In the genomic region with DNA sequence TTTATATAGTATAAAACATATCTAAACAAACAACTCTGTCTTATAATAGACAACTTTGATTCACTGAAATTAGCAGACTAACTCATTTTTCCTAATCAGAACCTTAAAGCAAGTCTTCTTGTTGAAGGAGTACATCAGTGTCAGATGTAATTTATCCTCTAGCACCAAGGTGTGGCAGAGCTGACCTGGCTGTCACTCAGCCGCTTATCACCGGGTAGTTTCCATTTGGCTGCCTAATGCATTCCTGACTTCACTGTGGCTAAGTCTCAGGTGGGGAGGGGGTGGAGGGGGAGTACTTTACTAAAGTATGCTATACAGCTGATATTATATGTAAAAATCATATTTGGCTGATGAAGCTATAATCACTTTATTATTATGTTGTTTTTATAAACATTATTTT, we compare ENCODE assay signal across 13 cellular contexts.
DNase-seq lines count a peak whose midpoint lies in the region; ATAC-seq, FAIRE-seq and TF ChIP-seq lines count a peak whose summit lies in the region.
"Had no signal": no experiment of that assay in that cellular context is flagged by ENCODE, and none has a peak within 500 bp of the region (broad histone marks: within the 10 kb centered on the region; RNA-seq: fewer than 3 reads in every experiment).

No MANE protein-coding gene starts in this region.

- no peaks in the 10 kb centered on the region for H3K9me1 ChIP-seq in K562 (ENCODE audit: control insufficient read depth, insufficient read depth, low read length)

- no peak for TF ChIP-seq POLR2A in K562 (conservative IDR thresholded peaks at IDR 0.05)

- H3K4me1 Mint-ChIP-seq in naive thymus-derived CD8-positive, alpha-beta T cell, result peaks cover 12 to 62% (median 49%) of the 10 kb centered on the region in 4 donors

- H3F3A ChIP-seq in SK-N-SH (replicated peaks; ENCODE audit: insufficient read depth), result peaks cover 16% of the 10 kb centered on the region

- H3K4me2 ChIP-seq in SK-N-SH (peak overlapping the region; percentile 19), K562 (ENCODE audit: insufficient read depth, low read length) (no peak overlapping the region)

- no peak for TF ChIP-seq CTCF in SK-N-SH (IDR thresholded peaks at IDR 0.05)
- no peak for TF ChIP-seq CTCF in K562 (IDR thresholded peaks at IDR 0.05 in 2 of 3, conservative IDR thresholded peaks at IDR 0.05 in 1 of 3; ENCODE audit: insufficient read depth in 2 of 3, low read depth in 1 of 3, low read length in 3 of 3)

- H3K9ac ChIP-seq in SK-N-SH, result no peak overlapping the region
- no peak overlapping the region for H3K9ac ChIP-seq in K562 (ENCODE audit: insufficient read depth in 1 of 2, low read depth in 2 of 2, low read length in 2 of 2)

- no peaks in the 10 kb centered on the region for H3K27me3 Mint-ChIP-seq in naive thymus-derived CD8-positive, alpha-beta T cell
- H3K27me3 Mint-ChIP-seq: activated B cell treated with CpG ODN at 0.5 μM for 24 hours; central memory CD8-positive, alpha-beta T cell had no signal

- H3K27me3 ChIP-seq in SK-N-SH (ENCODE audit: insufficient read depth), result no peaks in the 10 kb centered on the region
- no peaks in the 10 kb centered on the region for H3K27me3 ChIP-seq in K562 (ENCODE audit: control insufficient read depth in 2 of 2, insufficient read depth in 2 of 2, low read length in 2 of 2)
- no peaks in the 10 kb centered on the region for H3K27me3 ChIP-seq in H7 (ENCODE audit: control insufficient read depth, insufficient read depth, low read length)

- CTCF ChIA-PET in SK-N-SH (lab: Yijun Ruan, JAX), result interaction anchor here (0.6 to 1.2 kb wide), 2 partner anchors 56 to 270 kb away, joined by 3 read pairs; no protein-coding TSS in a partner anchor
- CTCF ChIA-PET in K562 (lab: Yijun Ruan, JAX; ENCODE audit: low intra/inter-chr PET ratio), result no interaction called here

- peaks cover 0 to 10% (median 0%) of the 10 kb centered on the region in 3 donors for H3K36me3 Mint-ChIP-seq in naive thymus-derived CD8-positive, alpha-beta T cell

- no peak for TF ChIP-seq RAD21 in SK-N-SH (IDR thresholded peaks at IDR 0.05; ENCODE audit: low read length)
- TF ChIP-seq RAD21 in K562 (CRISPR knock-in tag; conservative IDR thresholded peaks at IDR 0.05 in 1 of 2, IDR thresholded peaks at IDR 0.05 in 1 of 2), result no peak

- no peaks in the 10 kb centered on the region for H4K20me1 ChIP-seq in SK-N-SH (ENCODE audit: insufficient read depth)
- no peaks in the 10 kb centered on the region for H4K20me1 ChIP-seq in K562 (replicated peaks; ENCODE audit: control insufficient read depth, insufficient read depth, low read length)

- FAIRE-seq in K562 (lab: Jason Lieb, UNC), result no peak

- intact Hi-C loops in K562 (cut with micrococcal nuclease), result no loop called here

- no peak for ATAC-seq in SK-N-SH treated with all-trans-retinoic acid at 6 μM for 48 hours
- 0 out of 3 replicates have a peak, but pooled peaks have one; percentile 29 for ATAC-seq in K562
- peak in 1 of 2 donors; percentile 26 for ATAC-seq in naive thymus-derived CD8-positive, alpha-beta T cell

- DNase-seq in SK-N-SH (no peak), HuH-7.5 (ENCODE audit: low spot score) (peak; percentile 15), K562 (ENCODE audit: extremely low read depth in 1 of 4, low spot score in 3 of 4) (peak in 1 of 4 experiments; percentile 14), NCI-H2227 treated with DMSO at 0.1 percent for 48 hours (lab: John Stamatoyannopoulos, UW) (no peak), H7 (no peak), activated T-cell treated with anti-CD3 and anti-CD28 coated beads for 4 hours (no peak)
- no peak for DNase-seq in naive thymus-derived CD8-positive, alpha-beta T cell
- DNase-seq: activated B cell treated with CpG ODN at 0.5 μM for 24 hours, DMS153, NCI-H1417 treated with DMSO at 0.1 percent for 48 hours had no signal

- H2AFZ ChIP-seq in SK-N-SH (ENCODE audit: low read depth) (no peak overlapping the region), K562 (ENCODE audit: low read depth, low read length) (no peak overlapping the region)

- H3K9me3 Mint-ChIP-seq in naive thymus-derived CD8-positive, alpha-beta T cell, result no peaks in the 10 kb centered on the region
- H3K9me3 Mint-ChIP-seq: activated B cell treated with CpG ODN at 0.5 μM for 24 hours; central memory CD8-positive, alpha-beta T cell had no signal

- no peaks in the 10 kb centered on the region for H3K9me2 ChIP-seq in SK-N-SH

- H3K4me3 Mint-ChIP-seq in naive thymus-derived CD8-positive, alpha-beta T cell, result no peak overlapping the region
- H3K4me3 Mint-ChIP-seq: activated B cell treated with CpG ODN at 0.5 μM for 24 hours; central memory CD8-positive, alpha-beta T cell had no signal

- H3K27ac ChIP-seq in SK-N-SH (ENCODE audit: low read depth in 2 of 2, low read length in 1 of 2) (peak overlapping the region; percentile 58 to 61), K562 (ENCODE audit: extremely low read depth, low read depth, low read length) (no peak overlapping the region)

- H3K4me3 ChIP-seq in SK-N-SH (ENCODE audit: low read depth in 2 of 2, low read length in 1 of 2) (no peak overlapping the region), K562 (no peak overlapping the region), H7 (ENCODE audit: insufficient read depth, low read depth, low read length) (no peak overlapping the region)
- H3K4me3 ChIP-seq: HAP-1 had no signal

- H3K36me3 ChIP-seq in SK-N-SH (replicated peaks in 1 of 2; ENCODE audit: control insufficient read depth in 1 of 2, insufficient read depth in 2 of 2, low read length in 1 of 2), result no peaks in the 10 kb centered on the region
- no peaks in the 10 kb centered on the region for H3K36me3 ChIP-seq in K562 (ENCODE audit: control insufficient read depth, insufficient read depth, low read length)
- no peaks in the 10 kb centered on the region for H3K36me3 ChIP-seq in H7 (replicated peaks; ENCODE audit: control insufficient read depth, insufficient read depth, low read length)
- H3K36me3 ChIP-seq: HAP-1 had no signal

- in situ Hi-C loops in K562 (cut with MboI), result no loop called here

- H3K4me1 ChIP-seq in SK-N-SH (ENCODE audit: control insufficient read depth in 1 of 2, insufficient read depth in 2 of 2, low read depth in 1 of 2, low read length in 1 of 2) (peaks cover 41 to 51% of the 10 kb centered on the region in 2 experiments), K562 (replicated peaks in 1 of 2; ENCODE audit: control insufficient read depth in 2 of 2, insufficient read depth in 2 of 2, low read length in 2 of 2) (peaks cover 0 to 5% of the 10 kb centered on the region in 2 experiments; a peak in 3 of 5 replicates)

- no TSS peak for BruUV-seq in K562 (replicated peaks; lab: Mats Ljungman, UMichigan)

- TF ChIP-seq EP300 in SK-N-SH (IDR thresholded peaks at IDR 0.05; ENCODE audit: borderline replicate concordance in 1 of 2, low read depth in 1 of 2, low read length in 1 of 2) (no peak), K562 (IDR thresholded peaks at IDR 0.05; ENCODE audit: low read length) (no peak)

- H3K79me2 ChIP-seq in SK-N-SH (ENCODE audit: insufficient read depth) (peaks cover 87% of the 10 kb centered on the region), K562 (ENCODE audit: control insufficient read depth, insufficient read depth, low read length) (no peaks in the 10 kb centered on the region)

- POLR2A ChIA-PET in SK-N-SH (lab: Yijun Ruan, JAX), result no interaction called here
- POLR2A ChIA-PET in K562 (lab: Yijun Ruan, JAX), result no interaction called here
- POLR2A ChIA-PET in naive thymus-derived CD8-positive, alpha-beta T cell (lab: Charles Lee), result no interaction called here

- peak overlapping the region in 6 of 10 donors; percentile 52 to 77 (median 67) for H3K27ac Mint-ChIP-seq in naive thymus-derived CD8-positive, alpha-beta T cell
- H3K27ac Mint-ChIP-seq: activated B cell treated with CpG ODN at 0.5 μM for 24 hours had no signal

- 58% methylated on average over 2 of the region's 2 CpGs for WGBS in SK-N-SH (ENCODE audit: low lambda C conversion rate)
- WGBS in K562 (ENCODE audit: insufficient coverage, low coverage, missing lambda C conversion rate), result 27% methylated on average over 2 of the region's 2 CpGs

- H3K9me3 ChIP-seq in SK-N-SH (no peaks in the 10 kb centered on the region), K562 (replicated peaks; ENCODE audit: control insufficient read depth, insufficient read depth, low read depth, low read length) (no peaks in the 10 kb centered on the region)
- H3K9me3 ChIP-seq: HAP-1 had no signal

TF ChIP-seq in SK-N-SH, 30 proteins besides CTCF, POLR2A, EP300 and RAD21 (continues in another document):
- no peak for TF ChIP-seq PBX3 (IDR thresholded peaks at IDR 0.05)

TF ChIP-seq in SK-N-SH treated with all-trans-retinoic acid at 6 μM for 48 hours, 23 proteins besides CTCF, POLR2A, EP300 and RAD21:
- TF ChIP-seq GLIS3 (CRISPR knock-in tag; IDR thresholded peaks at IDR 0.05), result no peak
- TF ChIP-seq ZFP30 (CRISPR knock-in tag; IDR thresholded peaks at IDR 0.05), result no peak
- no peak for TF ChIP-seq ESRRG (CRISPR knock-in tag; IDR thresholded peaks at IDR 0.05)
- no peak for TF ChIP-seq ISL1 (CRISPR knock-in tag; IDR thresholded peaks at IDR 0.05)
- TF ChIP-seq CSDC2 (CRISPR knock-in tag; IDR thresholded peaks at IDR 0.05), result no peak

TF ChIP-seq in K562, 482 proteins besides CTCF, POLR2A, EP300 and RAD21 (continues in another document):
- TF ChIP-seq, protein P1, sequence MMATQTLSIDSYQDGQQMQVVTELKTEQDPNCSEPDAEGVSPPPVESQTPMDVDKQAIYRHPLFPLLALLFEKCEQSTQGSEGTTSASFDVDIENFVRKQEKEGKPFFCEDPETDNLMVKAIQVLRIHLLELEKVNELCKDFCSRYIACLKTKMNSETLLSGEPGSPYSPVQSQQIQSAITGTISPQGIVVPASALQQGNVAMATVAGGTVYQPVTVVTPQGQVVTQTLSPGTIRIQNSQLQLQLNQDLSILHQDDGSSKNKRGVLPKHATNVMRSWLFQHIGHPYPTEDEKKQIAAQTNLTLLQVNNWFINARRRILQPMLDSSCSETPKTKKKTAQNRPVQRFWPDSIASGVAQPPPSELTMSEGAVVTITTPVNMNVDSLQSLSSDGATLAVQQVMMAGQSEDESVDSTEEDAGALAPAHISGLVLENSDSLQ (IDR thresholded peaks at IDR 0.05), result peak; percentile 88
- TF ChIP-seq ZBTB8A (IDR thresholded peaks at IDR 0.05; ENCODE audit: partially characterized antibody), result no peak
- TF ChIP-seq ESRRA (IDR thresholded peaks at IDR 0.05; ENCODE audit: borderline replicate concordance, low read depth), result no peak
